In genomic region chr12:121953695-121954094, GRCh38 we compare ENCODE assay signal across 19 cellular contexts. TPM values are rescaled to one million over a fixed set of nuclear protein-coding genes. Genes with fewer than 3 reads are reported as not detected.
DNase-seq lines count a peak whose midpoint lies in the region; ATAC-seq and TF ChIP-seq lines count a peak whose summit lies in the region.
"Had no signal": no experiment of that assay in that cellular context is flagged by ENCODE, and none has a peak within 500 bp of the region (broad histone marks: within the 10 kb centered on the region; RNA-seq: fewer than 3 reads in every experiment).

No MANE protein-coding gene starts in this region.

- H3K36me3 ChIP-seq in lower lobe of right lung, result no peaks in the 10 kb centered on the region
- H3K36me3 ChIP-seq: BLaER1, SJCRH30 had no signal

- no peaks in the 10 kb centered on the region for H3K4me1 ChIP-seq in lower lobe of right lung

- no peak overlapping the region for H3K4me3 Mint-ChIP-seq in glutamatergic neuron (ENCODE audit: unreplicated experiment)
- H3K4me3 Mint-ChIP-seq: CD4-positive, alpha-beta memory T cell; H9 had no signal

- intact Hi-C loops in lower lobe of right lung (cut with DNase I), result no loop called here

- no peak overlapping the region for H3K27ac ChIP-seq in lower lobe of right lung
- H3K27ac ChIP-seq: BLaER1, HL-60, PC-9, SJCRH30 had no signal

- no peaks in the 10 kb centered on the region for H3K9me3 ChIP-seq in lower lobe of right lung
- H3K9me3 ChIP-seq: BLaER1, SJCRH30 had no signal

- ATAC-seq in lower lobe of right lung (peak; percentile 73 to 89), HG03135 (IDR thresholded peaks at IDR 0.05; ENCODE audit: unreplicated experiment) (no peak)

- H3K36me3 Mint-ChIP-seq in glutamatergic neuron (ENCODE audit: unreplicated experiment), result no peaks in the 10 kb centered on the region

- H3K27me3 Mint-ChIP-seq in glutamatergic neuron (ENCODE audit: unreplicated experiment), result no peaks in the 10 kb centered on the region

- peaks cover 5% of the 10 kb centered on the region for H3K9me3 Mint-ChIP-seq in glutamatergic neuron (ENCODE audit: unreplicated experiment)
- H3K9me3 Mint-ChIP-seq: CD4-positive, alpha-beta memory T cell had no signal

- no peak overlapping the region for H3K27ac Mint-ChIP-seq in glutamatergic neuron (ENCODE audit: unreplicated experiment)
- H3K27ac Mint-ChIP-seq: CD4-positive, alpha-beta memory T cell; H9 had no signal

- peak; percentile 5 for DNase-seq in DMS53 treated with DMSO at 0.1 percent for 48 hours (lab: John Stamatoyannopoulos, UW; ENCODE audit: unreplicated experiment)
- peak; percentile 37 for DNase-seq in NCI-H748 (lab: John Stamatoyannopoulos, UW; ENCODE audit: unreplicated experiment)
- peak; percentile 27 for DNase-seq in epithelial cell of esophagus (ENCODE audit: low read depth)
- no peak for DNase-seq in lower lobe of right lung
- DNase-seq in GM13976 (ENCODE audit: low spot score), result no peak
- DNase-seq in glutamatergic neuron, result no peak
- DNase-seq: CD4-positive, alpha-beta memory T cell; DMS153; H9; IMR-90; NCI-H1436 treated with DMSO at 0.1 percent for 48 hours; NCI-H2107; NCI-H226; NCI-H526; PC-9; SJCRH30 had no signal

- TF ChIP-seq CTCF in epithelial cell of esophagus (IDR thresholded peaks at IDR 0.05; ENCODE audit: insufficient read depth, low read depth, low read length, missing control alignments) (no peak), lower lobe of right lung (IDR thresholded peaks at IDR 0.05) (no peak), GM13976 (IDR thresholded peaks at IDR 0.05; ENCODE audit: borderline replicate concordance, control extremely low read depth, extremely low read depth, insufficient read depth, missing control alignments) (no peak), glutamatergic neuron (IDR thresholded peaks at IDR 0.05; ENCODE audit: partially characterized antibody, unreplicated experiment) (no peak)

- peaks cover 4% of the 10 kb centered on the region for H3K4me1 Mint-ChIP-seq in glutamatergic neuron (ENCODE audit: low read depth, unreplicated experiment)
- H3K4me1 Mint-ChIP-seq: CD4-positive, alpha-beta memory T cell had no signal

- in situ Hi-C loops in GM13976 (cut with MboI; ENCODE audit: low sequenced_read_pairs, unreplicated experiment), result no loop called here

- peaks cover 3% of the 10 kb centered on the region for H3K27me3 ChIP-seq in lower lobe of right lung (ENCODE audit: low read depth)
- H3K27me3 ChIP-seq: BLaER1, SJCRH30 had no signal

- H3K4me3 ChIP-seq in epithelial cell of esophagus (ENCODE audit: low read length) (no peak overlapping the region), lower lobe of right lung (no peak overlapping the region)
- H3K4me3 ChIP-seq: BLaER1, PC-9, SJCRH30 had no signal

RNA-seq across cellular contexts. Expression of gene CFAP251, which starts 35.3 kb away (rescaled TPM):
- total RNA-seq in lower lobe of right lung, result 8.2 TPM
- total RNA-seq in glutamatergic neuron (ENCODE audit: unreplicated experiment), result 2.8 TPM

Comparison
In these comparisons a context has a peak if more than half of its experiments do, and no peak if none do; other contexts are left out.
1. DNase-seq: peak in DMS53 treated with DMSO at 0.1 percent for 48 hours (single experiment), NCI-H748 (single experiment) and epithelial cell of esophagus (single experiment); none in lower lobe of right lung (single experiment), GM13976 (single experiment) and glutamatergic neuron (single experiment).